Comparison of ENCODE assay signal across 17 cellular contexts in the genomic region with DNA sequence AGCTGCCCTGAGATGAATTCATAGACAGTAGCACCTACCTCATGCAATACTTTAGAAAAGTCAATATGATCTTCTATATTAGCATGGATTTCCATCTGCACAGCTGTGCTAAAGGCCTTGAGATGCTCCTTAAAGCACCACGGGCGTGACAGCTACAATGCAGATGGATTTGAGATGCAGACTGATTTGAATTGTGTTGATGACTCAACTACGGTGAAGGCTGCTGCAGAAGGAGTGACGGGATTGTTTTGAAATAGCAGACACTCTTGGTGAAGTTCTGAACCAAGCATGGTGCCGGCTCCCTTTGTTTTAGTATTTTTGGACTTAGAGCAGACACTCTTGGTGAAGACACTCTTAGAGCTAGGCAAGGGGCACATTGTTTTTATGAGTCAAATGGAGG.
"Had no signal": no experiment of that assay in that cellular context is flagged by ENCODE, and none has a peak within 500 bp of the region (broad histone marks: within the 10 kb centered on the region; RNA-seq: fewer than 3 reads in every experiment).

No MANE protein-coding gene starts in this region.

- H3K27ac Mint-ChIP-seq: dendritic cell treated with granulocyte-macrophage colony-stimulating factor and Interleukin-4, amounts not matched to agents 40 ng/mL and 50 ng/mL, for 4 days; natural killer cell had no signal

- H3K36me3 Mint-ChIP-seq: natural killer cell, type B pancreatic cell had no signal

- H3K27me3 ChIP-seq: ovary, right atrium auricular region, sigmoid colon, thyroid gland had no signal

- H3K4me3 ChIP-seq: hepatocyte, ovary, right atrium auricular region, sigmoid colon, stomach, thyroid gland had no signal

- H3K27me3 Mint-ChIP-seq: dendritic cell treated with granulocyte-macrophage colony-stimulating factor and Interleukin-4, amounts not matched to agents 40 ng/mL and 50 ng/mL, for 4 days had no signal

- H3K9me3 ChIP-seq: ovary, right atrium auricular region, sigmoid colon, stomach, thyroid gland had no signal

- H3K4me3 Mint-ChIP-seq: dendritic cell treated with granulocyte-macrophage colony-stimulating factor and Interleukin-4, amounts not matched to agents 40 ng/mL and 50 ng/mL, for 4 days; natural killer cell; neural crest cell; type B pancreatic cell had no signal

- H3K36me3 ChIP-seq: ovary, right atrium auricular region, sigmoid colon, thyroid gland had no signal

- H3K9me3 Mint-ChIP-seq: dendritic cell treated with granulocyte-macrophage colony-stimulating factor and Interleukin-4, amounts not matched to agents 40 ng/mL and 50 ng/mL, for 4 days; natural killer cell; neural crest cell; type B pancreatic cell had no signal

- H3K27ac ChIP-seq: foreskin keratinocyte, hepatocyte, ovary, right atrium auricular region, sigmoid colon, stomach, thyroid gland had no signal

- ATAC-seq: foreskin keratinocyte, left colon, natural killer cell had no signal

- DNase-seq: foreskin keratinocyte; left colon; mammary epithelial cell; natural killer cell; ovary; sigmoid colon; small intestine; stimulated activated CD4-positive, alpha-beta T cell treated with anti-CD3 and anti-CD28 coated beads, Interleukin-12 subunit alpha, Interleukin-12 subunit beta, amount 100 ng/mL, for 4 hours; stimulated activated naive CD4-positive, alpha-beta T cell; stomach; substantia nigra; thyroid gland had no signal

- H3K4me1 ChIP-seq: foreskin keratinocyte, thyroid gland had no signal
